In the genomic region with DNA sequence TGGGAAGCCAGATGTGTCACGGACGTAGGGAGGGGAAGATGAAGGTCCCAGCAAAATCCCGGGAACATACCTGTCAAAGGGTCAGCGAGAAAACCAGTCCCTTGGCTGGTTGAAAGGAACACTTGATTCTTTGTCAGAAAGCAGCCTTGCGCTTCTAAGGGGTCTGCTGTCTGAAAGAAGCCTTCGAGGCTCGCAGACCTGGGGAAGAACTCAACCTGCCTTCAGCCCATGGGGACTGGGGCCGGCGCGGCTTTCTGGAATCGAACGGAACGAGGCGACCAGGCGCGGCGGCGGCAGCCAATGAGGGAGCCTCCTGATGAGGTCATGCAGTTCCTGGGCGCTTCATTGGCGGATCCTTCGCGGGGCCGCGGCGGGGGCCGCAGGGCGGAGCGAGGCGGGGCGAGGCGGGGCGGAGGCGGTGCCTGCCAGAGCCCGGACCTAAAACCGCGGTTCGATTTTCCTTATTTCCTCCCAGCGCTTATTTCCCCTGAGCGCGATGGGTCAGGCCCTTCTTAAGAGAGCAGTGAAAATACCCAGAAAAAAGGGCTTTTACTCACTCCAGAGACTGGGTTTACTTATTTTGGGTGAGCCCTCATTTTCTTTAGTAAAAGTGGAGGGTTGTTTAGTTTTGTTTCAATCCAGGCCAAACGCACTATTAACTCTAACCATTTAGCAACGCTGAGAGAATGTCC, we compare ENCODE assay signal across 1 cellular context.
TF ChIP-seq lines count a peak whose summit lies in the region.

No MANE protein-coding gene starts in this region.

TF ChIP-seq in K562, 482 proteins besides CTCF, POLR2A, EP300 and RAD21 (continued from another document and continues in another):
- TF ChIP-seq, protein P1, sequence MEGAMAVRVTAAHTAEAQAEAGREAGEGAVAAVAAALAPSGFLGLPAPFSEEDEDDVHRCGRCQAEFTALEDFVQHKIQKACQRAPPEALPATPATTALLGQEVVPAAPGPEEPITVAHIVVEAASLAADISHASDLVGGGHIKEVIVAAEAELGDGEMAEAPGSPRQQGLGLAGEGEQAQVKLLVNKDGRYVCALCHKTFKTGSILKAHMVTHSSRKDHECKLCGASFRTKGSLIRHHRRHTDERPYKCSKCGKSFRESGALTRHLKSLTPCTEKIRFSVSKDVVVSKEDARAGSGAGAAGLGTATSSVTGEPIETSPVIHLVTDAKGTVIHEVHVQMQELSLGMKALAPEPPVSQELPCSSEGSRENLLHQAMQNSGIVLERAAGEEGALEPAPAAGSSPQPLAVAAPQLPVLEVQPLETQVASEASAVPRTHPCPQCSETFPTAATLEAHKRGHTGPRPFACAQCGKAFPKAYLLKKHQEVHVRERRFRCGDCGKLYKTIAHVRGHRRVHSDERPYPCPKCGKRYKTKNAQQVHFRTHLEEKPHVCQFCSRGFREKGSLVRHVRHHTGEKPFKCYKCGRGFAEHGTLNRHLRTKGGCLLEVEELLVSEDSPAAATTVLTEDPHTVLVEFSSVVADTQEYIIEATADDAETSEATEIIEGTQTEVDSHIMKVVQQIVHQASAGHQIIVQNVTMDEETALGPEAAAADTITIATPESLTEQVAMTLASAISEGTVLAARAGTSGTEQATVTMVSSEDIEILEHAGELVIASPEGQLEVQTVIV (CRISPR knock-in tag; IDR thresholded peaks at IDR 0.05; ENCODE audit: borderline replicate concordance), result no peak
- TF ChIP-seq, protein P2, sequence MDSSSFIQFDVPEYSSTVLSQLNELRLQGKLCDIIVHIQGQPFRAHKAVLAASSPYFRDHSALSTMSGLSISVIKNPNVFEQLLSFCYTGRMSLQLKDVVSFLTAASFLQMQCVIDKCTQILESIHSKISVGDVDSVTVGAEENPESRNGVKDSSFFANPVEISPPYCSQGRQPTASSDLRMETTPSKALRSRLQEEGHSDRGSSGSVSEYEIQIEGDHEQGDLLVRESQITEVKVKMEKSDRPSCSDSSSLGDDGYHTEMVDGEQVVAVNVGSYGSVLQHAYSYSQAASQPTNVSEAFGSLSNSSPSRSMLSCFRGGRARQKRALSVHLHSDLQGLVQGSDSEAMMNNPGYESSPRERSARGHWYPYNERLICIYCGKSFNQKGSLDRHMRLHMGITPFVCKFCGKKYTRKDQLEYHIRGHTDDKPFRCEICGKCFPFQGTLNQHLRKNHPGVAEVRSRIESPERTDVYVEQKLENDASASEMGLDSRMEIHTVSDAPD (CRISPR knock-in tag; IDR thresholded peaks at IDR 0.05), result no peak
- no peak for TF ChIP-seq HMG20A (CRISPR knock-in tag; conservative IDR thresholded peaks at IDR 0.05)
- TF ChIP-seq SRSF3 (IDR thresholded peaks at IDR 0.05; ENCODE audit: insufficient read depth, low read length), result no peak
- TF ChIP-seq ZC3H4 (CRISPR knock-in tag; IDR thresholded peaks at IDR 0.05; ENCODE audit: borderline replicate concordance), result no peak
- no peak for TF ChIP-seq PHB2 (IDR thresholded peaks at IDR 0.05; ENCODE audit: low read depth)
- peak; percentile 97 for TF ChIP-seq L3MBTL2 (IDR thresholded peaks at IDR 0.05)
- TF ChIP-seq ATF1 (CRISPR knock-in tag; IDR thresholded peaks at IDR 0.05), result no peak
- TF ChIP-seq ATF1 (tag; IDR thresholded peaks at IDR 0.05), result peak; percentile 58
- TF ChIP-seq ZNF24 (IDR thresholded peaks at IDR 0.05), result no peak
- no peak for TF ChIP-seq PTTG1 (tag; IDR thresholded peaks at IDR 0.05; ENCODE audit: low read depth)
- no peak for TF ChIP-seq NR1H2 (CRISPR knock-in tag; IDR thresholded peaks at IDR 0.05)
- TF ChIP-seq, protein P3, sequence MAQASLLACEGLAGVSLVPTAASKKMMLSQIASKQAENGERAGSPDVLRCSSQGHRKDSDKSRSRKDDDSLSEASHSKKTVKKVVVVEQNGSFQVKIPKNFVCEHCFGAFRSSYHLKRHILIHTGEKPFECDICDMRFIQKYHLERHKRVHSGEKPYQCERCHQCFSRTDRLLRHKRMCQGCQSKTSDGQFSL (CRISPR knock-in tag; IDR thresholded peaks at IDR 0.05), result no peak
- TF ChIP-seq, protein P3 (tag; IDR thresholded peaks at IDR 0.05), result no peak
- TF ChIP-seq RUNX1 (IDR thresholded peaks at IDR 0.05; ENCODE audit: low read depth), result no peak
- no peak for TF ChIP-seq BDP1 (IDR thresholded peaks at IDR 0.05; ENCODE audit: insufficient read depth, insufficient read length)
- TF ChIP-seq FOXP1 (CRISPR knock-in tag; IDR thresholded peaks at IDR 0.05), result peak; percentile 84
- TF ChIP-seq, protein P4, sequence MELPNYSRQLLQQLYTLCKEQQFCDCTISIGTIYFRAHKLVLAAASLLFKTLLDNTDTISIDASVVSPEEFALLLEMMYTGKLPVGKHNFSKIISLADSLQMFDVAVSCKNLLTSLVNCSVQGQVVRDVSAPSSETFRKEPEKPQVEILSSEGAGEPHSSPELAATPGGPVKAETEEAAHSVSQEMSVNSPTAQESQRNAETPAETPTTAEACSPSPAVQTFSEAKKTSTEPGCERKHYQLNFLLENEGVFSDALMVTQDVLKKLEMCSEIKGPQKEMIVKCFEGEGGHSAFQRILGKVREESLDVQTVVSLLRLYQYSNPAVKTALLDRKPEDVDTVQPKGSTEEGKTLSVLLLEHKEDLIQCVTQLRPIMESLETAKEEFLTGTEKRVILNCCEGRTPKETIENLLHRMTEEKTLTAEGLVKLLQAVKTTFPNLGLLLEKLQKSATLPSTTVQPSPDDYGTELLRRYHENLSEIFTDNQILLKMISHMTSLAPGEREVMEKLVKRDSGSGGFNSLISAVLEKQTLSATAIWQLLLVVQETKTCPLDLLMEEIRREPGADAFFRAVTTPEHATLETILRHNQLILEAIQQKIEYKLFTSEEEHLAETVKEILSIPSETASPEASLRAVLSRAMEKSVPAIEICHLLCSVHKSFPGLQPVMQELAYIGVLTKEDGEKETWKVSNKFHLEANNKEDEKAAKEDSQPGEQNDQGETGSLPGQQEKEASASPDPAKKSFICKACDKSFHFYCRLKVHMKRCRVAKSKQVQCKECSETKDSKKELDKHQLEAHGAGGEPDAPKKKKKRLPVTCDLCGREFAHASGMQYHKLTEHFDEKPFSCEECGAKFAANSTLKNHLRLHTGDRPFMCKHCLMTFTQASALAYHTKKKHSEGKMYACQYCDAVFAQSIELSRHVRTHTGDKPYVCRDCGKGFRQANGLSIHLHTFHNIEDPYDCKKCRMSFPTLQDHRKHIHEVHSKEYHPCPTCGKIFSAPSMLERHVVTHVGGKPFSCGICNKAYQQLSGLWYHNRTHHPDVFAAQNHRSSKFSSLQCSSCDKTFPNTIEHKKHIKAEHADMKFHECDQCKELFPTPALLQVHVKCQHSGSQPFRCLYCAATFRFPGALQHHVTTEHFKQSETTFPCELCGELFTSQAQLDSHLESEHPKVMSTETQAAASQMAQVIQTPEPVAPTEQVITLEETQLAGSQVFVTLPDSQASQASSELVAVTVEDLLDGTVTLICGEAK (IDR thresholded peaks at IDR 0.05), result 0 out of 2 replicates have a peak, but pooled peaks have one; percentile 56
- TF ChIP-seq, protein P4 (CRISPR knock-in tag; IDR thresholded peaks at IDR 0.05), result no peak
- TF ChIP-seq ZC3H8 (IDR thresholded peaks at IDR 0.05), result no peak
- no peak for TF ChIP-seq CBX5 (IDR thresholded peaks at IDR 0.05; ENCODE audit: borderline replicate concordance, low read depth)
- no peak for TF ChIP-seq POLR2AphosphoS2 (IDR thresholded peaks at IDR 0.05; ENCODE audit: low read length)
- TF ChIP-seq, protein P5, sequence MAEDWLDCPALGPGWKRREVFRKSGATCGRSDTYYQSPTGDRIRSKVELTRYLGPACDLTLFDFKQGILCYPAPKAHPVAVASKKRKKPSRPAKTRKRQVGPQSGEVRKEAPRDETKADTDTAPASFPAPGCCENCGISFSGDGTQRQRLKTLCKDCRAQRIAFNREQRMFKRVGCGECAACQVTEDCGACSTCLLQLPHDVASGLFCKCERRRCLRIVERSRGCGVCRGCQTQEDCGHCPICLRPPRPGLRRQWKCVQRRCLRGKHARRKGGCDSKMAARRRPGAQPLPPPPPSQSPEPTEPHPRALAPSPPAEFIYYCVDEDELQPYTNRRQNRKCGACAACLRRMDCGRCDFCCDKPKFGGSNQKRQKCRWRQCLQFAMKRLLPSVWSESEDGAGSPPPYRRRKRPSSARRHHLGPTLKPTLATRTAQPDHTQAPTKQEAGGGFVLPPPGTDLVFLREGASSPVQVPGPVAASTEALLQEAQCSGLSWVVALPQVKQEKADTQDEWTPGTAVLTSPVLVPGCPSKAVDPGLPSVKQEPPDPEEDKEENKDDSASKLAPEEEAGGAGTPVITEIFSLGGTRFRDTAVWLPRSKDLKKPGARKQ (CRISPR knock-in tag; IDR thresholded peaks at IDR 0.05), result no peak
- TF ChIP-seq, protein P6, sequence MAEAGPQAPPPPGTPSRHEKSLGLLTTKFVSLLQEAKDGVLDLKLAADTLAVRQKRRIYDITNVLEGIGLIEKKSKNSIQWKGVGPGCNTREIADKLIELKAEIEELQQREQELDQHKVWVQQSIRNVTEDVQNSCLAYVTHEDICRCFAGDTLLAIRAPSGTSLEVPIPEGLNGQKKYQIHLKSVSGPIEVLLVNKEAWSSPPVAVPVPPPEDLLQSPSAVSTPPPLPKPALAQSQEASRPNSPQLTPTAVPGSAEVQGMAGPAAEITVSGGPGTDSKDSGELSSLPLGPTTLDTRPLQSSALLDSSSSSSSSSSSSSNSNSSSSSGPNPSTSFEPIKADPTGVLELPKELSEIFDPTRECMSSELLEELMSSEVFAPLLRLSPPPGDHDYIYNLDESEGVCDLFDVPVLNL (CRISPR knock-in tag; IDR thresholded peaks at IDR 0.05; ENCODE audit: low read depth), result peak; percentile 91
- TF ChIP-seq POLR2B (IDR thresholded peaks at IDR 0.05; ENCODE audit: low read depth, partially characterized antibody), result peak; percentile 73
- no peak for TF ChIP-seq ILF3 (IDR thresholded peaks at IDR 0.05; ENCODE audit: borderline replicate concordance)
- TF ChIP-seq CCAR2 (IDR thresholded peaks at IDR 0.05; ENCODE audit: low read depth, low read length), result no peak
- no peak for TF ChIP-seq KAT2B (IDR thresholded peaks at IDR 0.05; ENCODE audit: low read depth, low read length)
- TF ChIP-seq, protein P7, sequence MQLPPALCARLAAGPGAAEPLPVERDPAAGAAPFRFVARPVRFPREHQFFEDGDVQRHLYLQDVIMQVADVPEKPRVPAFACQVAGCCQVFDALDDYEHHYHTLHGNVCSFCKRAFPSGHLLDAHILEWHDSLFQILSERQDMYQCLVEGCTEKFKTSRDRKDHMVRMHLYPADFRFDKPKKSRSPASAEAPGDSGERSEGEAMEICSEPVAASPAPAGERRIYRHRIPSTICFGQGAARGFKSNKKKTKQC (CRISPR knock-in tag; IDR thresholded peaks at IDR 0.05), result peak; percentile 78
- TF ChIP-seq ZC3H11A (IDR thresholded peaks at IDR 0.05; ENCODE audit: low read depth, low read length), result no peak
- no peak for TF ChIP-seq TAF15 (IDR thresholded peaks at IDR 0.05; ENCODE audit: low read depth, low read length)
- no peak for TF ChIP-seq DPF2 (IDR thresholded peaks at IDR 0.05)
- no peak for TF ChIP-seq SIN3B (IDR thresholded peaks at IDR 0.05; ENCODE audit: low read depth)
- no peak for TF ChIP-seq ZFP30 (CRISPR knock-in tag; IDR thresholded peaks at IDR 0.05; ENCODE audit: borderline replicate concordance)
- no peak for TF ChIP-seq ZBTB8A (IDR thresholded peaks at IDR 0.05; ENCODE audit: partially characterized antibody)
- no peak for TF ChIP-seq MCM2 (IDR thresholded peaks at IDR 0.05; ENCODE audit: low read depth)
- no peak for TF ChIP-seq HDAC2 (IDR thresholded peaks at IDR 0.05)
- TF ChIP-seq, protein P8, sequence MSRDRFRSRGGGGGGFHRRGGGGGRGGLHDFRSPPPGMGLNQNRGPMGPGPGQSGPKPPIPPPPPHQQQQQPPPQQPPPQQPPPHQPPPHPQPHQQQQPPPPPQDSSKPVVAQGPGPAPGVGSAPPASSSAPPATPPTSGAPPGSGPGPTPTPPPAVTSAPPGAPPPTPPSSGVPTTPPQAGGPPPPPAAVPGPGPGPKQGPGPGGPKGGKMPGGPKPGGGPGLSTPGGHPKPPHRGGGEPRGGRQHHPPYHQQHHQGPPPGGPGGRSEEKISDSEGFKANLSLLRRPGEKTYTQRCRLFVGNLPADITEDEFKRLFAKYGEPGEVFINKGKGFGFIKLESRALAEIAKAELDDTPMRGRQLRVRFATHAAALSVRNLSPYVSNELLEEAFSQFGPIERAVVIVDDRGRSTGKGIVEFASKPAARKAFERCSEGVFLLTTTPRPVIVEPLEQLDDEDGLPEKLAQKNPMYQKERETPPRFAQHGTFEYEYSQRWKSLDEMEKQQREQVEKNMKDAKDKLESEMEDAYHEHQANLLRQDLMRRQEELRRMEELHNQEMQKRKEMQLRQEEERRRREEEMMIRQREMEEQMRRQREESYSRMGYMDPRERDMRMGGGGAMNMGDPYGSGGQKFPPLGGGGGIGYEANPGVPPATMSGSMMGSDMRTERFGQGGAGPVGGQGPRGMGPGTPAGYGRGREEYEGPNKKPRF (IDR thresholded peaks at IDR 0.05; ENCODE audit: low read depth, low read length), result no peak
- no peak for TF ChIP-seq RBBP5 (IDR thresholded peaks at IDR 0.05; ENCODE audit: borderline replicate concordance, insufficient read depth, low read length, poor library complexity, severe bottlenecking)
- TF ChIP-seq ZNF384 (IDR thresholded peaks at IDR 0.05; ENCODE audit: low read depth, low read length), result no peak
- peak; percentile 78 for TF ChIP-seq TAF1 (IDR thresholded peaks at IDR 0.05; ENCODE audit: control insufficient read depth, extremely low read depth, insufficient read depth, low read length, severe bottlenecking)
- TF ChIP-seq SRF (CRISPR knock-in tag; IDR thresholded peaks at IDR 0.05), result no peak
- no peak for TF ChIP-seq ZNF239 (CRISPR knock-in tag; IDR thresholded peaks at IDR 0.05)
- peak; percentile 59 for TF ChIP-seq FOS (IDR thresholded peaks at IDR 0.05; ENCODE audit: extremely low read depth, insufficient read length)
